In the genomic region with DNA sequence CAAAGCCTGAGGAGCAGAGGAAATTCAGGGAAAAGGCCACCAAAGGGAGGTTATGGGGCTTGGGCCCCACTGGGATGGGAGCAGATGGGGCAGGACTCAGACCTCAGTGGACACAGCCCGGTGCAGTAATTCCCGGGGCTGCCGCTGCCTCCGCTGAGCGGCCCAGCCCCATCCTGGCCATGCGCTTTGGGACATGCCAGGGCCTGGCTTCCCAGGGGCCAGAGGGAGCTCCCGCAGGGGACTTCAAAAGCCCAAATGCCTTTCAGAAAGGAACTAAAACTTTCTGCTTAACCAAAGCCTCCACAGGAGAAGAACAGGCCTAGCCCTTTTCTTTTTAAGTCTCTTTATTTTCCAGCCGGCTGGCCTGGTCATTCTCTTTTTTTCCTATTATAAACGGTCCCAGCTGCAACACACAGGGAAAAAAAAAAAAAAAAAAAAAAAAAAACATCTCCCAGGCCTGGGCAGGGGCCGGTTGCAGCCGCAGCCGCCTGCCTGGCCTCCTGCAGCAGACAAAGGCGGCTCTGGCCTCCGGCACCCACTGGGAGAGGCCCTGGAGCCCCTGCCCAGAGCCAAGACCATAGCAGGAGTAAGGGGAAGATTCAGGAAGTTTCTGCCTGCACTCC, we compare ENCODE assay signal across 27 cellular contexts. TPM values are rescaled to one million over a fixed set of nuclear protein-coding genes. Genes with fewer than 3 reads are reported as not detected.
A peak's percentile ranks its signal among the peaks of the same experiment; 100 is the strongest.
DNase-seq lines count a peak whose midpoint lies in the region; ATAC-seq and TF ChIP-seq lines count a peak whose summit lies in the region.
"Had no signal": no experiment of that assay in that cellular context is flagged by ENCODE, and none has a peak within 500 bp of the region (broad histone marks: within the 10 kb centered on the region; RNA-seq: fewer than 3 reads in every experiment).

No MANE protein-coding gene starts in this region.

- H2AK5ac ChIP-seq in neuronal stem cell (ENCODE audit: low read depth, low read length): peak overlapping the region; percentile 81

- H3K9me3 ChIP-seq in BLaER1 treated with 17β-estradiol and CSF1 and Interleukin-3, amounts not matched to agents 10 nM and 100 nM (replicated peaks in 1 of 11): no peaks in the 10 kb centered on the region
- H3K9me3 ChIP-seq in HUES6 (ENCODE audit: control insufficient read depth, insufficient read depth, low read depth, low read length) (no peaks in the 10 kb centered on the region), hepatocyte (ENCODE audit: low read depth) (no peaks in the 10 kb centered on the region), neuronal stem cell (replicated peaks in 1 of 2; ENCODE audit: control insufficient read depth in 2 of 2, insufficient read depth in 1 of 2, low read depth in 1 of 2, low read length in 2 of 2) (no peaks in the 10 kb centered on the region), sigmoid colon (no peaks in the 10 kb centered on the region)
- H3K9me3 ChIP-seq: heart right ventricle, testis had no signal

- peak overlapping the region; percentile 97 for H3K18ac ChIP-seq in neuronal stem cell (ENCODE audit: low read length)

- H3K4me2 ChIP-seq in BLaER1 treated with 17β-estradiol and CSF1 and Interleukin-3, amounts not matched to agents 10 nM and 100 nM: peak overlapping the region in 10 of 11 experiments; percentile 29 to 78 (median 60); a peak in 18 of 22 replicates
- H3K4me2 ChIP-seq in hepatocyte (no peak overlapping the region), neuronal stem cell (ENCODE audit: insufficient read depth, low read length, poor library complexity, severe bottlenecking) (peak overlapping the region; percentile 13)

- H3K4me1 ChIP-seq in BLaER1 treated with 17β-estradiol and CSF1 and Interleukin-3, amounts not matched to agents 10 nM and 100 nM: peaks cover 0 to 31% (median 21%) of the 10 kb centered on the region in 10 experiments; a peak in 16 of 20 replicates
- H3K4me1 ChIP-seq in HUES6 (ENCODE audit: control insufficient read depth, insufficient read depth, low read length) (peaks cover 20% of the 10 kb centered on the region), hepatocyte (ENCODE audit: insufficient read depth) (peaks cover 10% of the 10 kb centered on the region), neuronal stem cell (ENCODE audit: control insufficient read depth in 2 of 2, insufficient read depth in 1 of 2, low read depth in 1 of 2, low read length in 2 of 2) (peaks cover 25% of the 10 kb centered on the region in 2 donors), sigmoid colon (no peaks in the 10 kb centered on the region)

- TF ChIP-seq CTCF in hepatocyte (IDR thresholded peaks at IDR 0.05; ENCODE audit: poor library complexity): no peak
- no peak for TF ChIP-seq CTCF in sigmoid colon (IDR thresholded peaks at IDR 0.05)

- peak overlapping the region; percentile 32 for H3K14ac ChIP-seq in neuronal stem cell (ENCODE audit: low read length)

- no peak overlapping the region for H3K23ac ChIP-seq in neuronal stem cell (ENCODE audit: low read depth, low read length, poor library complexity)

- no peak overlapping the region for H2BK15ac ChIP-seq in neuronal stem cell (ENCODE audit: low read length)

- no peak overlapping the region for H3K27ac ChIP-seq in BLaER1 treated with 17β-estradiol and CSF1 and Interleukin-3, amounts not matched to agents 10 nM and 100 nM
- H3K27ac ChIP-seq in HUES6 (ENCODE audit: low read depth, low read length) (peak overlapping the region; percentile 67; the same call in 1 of the 2 replicates), hepatocyte (peak overlapping the region; percentile 65), neuronal stem cell (replicated peaks; ENCODE audit: low read length) (peak overlapping the region; percentile 95), sigmoid colon (peak overlapping the region in 1 of 4 donors; percentile 23)

- no peak for TF ChIP-seq EP300 in sigmoid colon (IDR thresholded peaks at IDR 0.05)

- H4K8ac ChIP-seq in neuronal stem cell (ENCODE audit: low read depth, low read length): no peak overlapping the region

- no peak overlapping the region for H3K4ac ChIP-seq in neuronal stem cell (ENCODE audit: low read length)

- no peaks in the 10 kb centered on the region for H4K20me1 ChIP-seq in BLaER1 treated with 17β-estradiol and CSF1 and Interleukin-3, amounts not matched to agents 10 nM and 100 nM
- no peaks in the 10 kb centered on the region for H4K20me1 ChIP-seq in hepatocyte (ENCODE audit: insufficient read depth, poor library complexity, severe bottlenecking)

- H3K4me3 ChIP-seq in BLaER1 treated with 17β-estradiol and CSF1 and Interleukin-3, amounts not matched to agents 10 nM and 100 nM: no peak overlapping the region
- H3K4me3 ChIP-seq in HUES6 (ENCODE audit: low read depth, low read length) (no peak overlapping the region), hepatocyte (no peak overlapping the region), neuronal stem cell (ENCODE audit: low read length in 2 of 2) (no peak overlapping the region), sigmoid colon (no peak overlapping the region)
- H3K4me3 ChIP-seq: heart right ventricle, lung, testis had no signal

- H3K79me2 ChIP-seq in hepatocyte: no peaks in the 10 kb centered on the region

- no peaks in the 10 kb centered on the region for H3K36me3 ChIP-seq in BLaER1 treated with 17β-estradiol and CSF1 and Interleukin-3, amounts not matched to agents 10 nM and 100 nM
- no peaks in the 10 kb centered on the region for H3K36me3 ChIP-seq in HUES6 (ENCODE audit: control insufficient read depth, insufficient read depth, low read length)
- no peaks in the 10 kb centered on the region for H3K36me3 ChIP-seq in hepatocyte (replicated peaks; ENCODE audit: insufficient read depth, low read depth)
- no peaks in the 10 kb centered on the region for H3K36me3 ChIP-seq in neuronal stem cell (replicated peaks in 1 of 2; ENCODE audit: control insufficient read depth in 2 of 2, insufficient read depth in 2 of 2, low read length in 2 of 2)
- H3K36me3 ChIP-seq in sigmoid colon: no peaks in the 10 kb centered on the region
- H3K36me3 ChIP-seq: heart right ventricle had no signal

- DNase-seq in hepatocyte (ENCODE audit: low spot score) (no peak), neuronal stem cell (ENCODE audit: low spot score) (peak; percentile 67), sigmoid colon (no peak), NCI-H187 (lab: John Stamatoyannopoulos, UW) (no peak), NCI-H1930 (lab: John Stamatoyannopoulos, UW) (no peak)
- DNase-seq: activated CD8-positive, alpha-beta memory T cell treated with anti-CD3 and anti-CD28 coated beads for 24 hours; activated naive CD4-positive, alpha-beta T cell treated with Interleukin-2 at 50 U/mL for 16 hours; activated T-cell treated with anti-CD3 and anti-CD28 coated beads, Interleukin-2, amount 50 U/mL, for 24 hours; CD4-positive, CD25-positive, alpha-beta regulatory T cell; central memory CD4-positive, alpha-beta T cell; DMS 273 treated with DMSO at 0.1 percent for 48 hours; foreskin fibroblast; heart right ventricle; Karpas-422; NCI-H1048; NCI-H2081; NCI-H345; OCI-M1; SHP77 treated with DMSO at 0.1 percent for 48 hours; T-helper 1 cell; testis had no signal

- no peak for ATAC-seq in GM19467 (IDR thresholded peaks at IDR 0.05; ENCODE audit: unreplicated experiment)
- ATAC-seq: HCT116; stimulated activated memory B cell treated with anti-CD40 and anti-IgM and Interleukin-4, amounts not matched to agents 10 μg/mL and 1 μg/mL and 100 μg/mL, for 72 hours had no signal

- peak overlapping the region; percentile 92 for H2BK12ac ChIP-seq in neuronal stem cell (ENCODE audit: low read length)

- no peak for TF ChIP-seq POLR2A in sigmoid colon (IDR thresholded peaks at IDR 0.05)

- H2AFZ ChIP-seq in hepatocyte (peak overlapping the region; percentile 45), neuronal stem cell (ENCODE audit: low read length) (peak overlapping the region; percentile 83)

- no peak overlapping the region for H4K91ac ChIP-seq in neuronal stem cell (ENCODE audit: low read depth, low read length, poor library complexity)

- H3K27me3 ChIP-seq in BLaER1 treated with 17β-estradiol and CSF1 and Interleukin-3, amounts not matched to agents 10 nM and 100 nM: peaks cover 0 to 6% (median 0%) of the 10 kb centered on the region in 11 experiments; a peak in 2 of 22 replicates
- peaks cover 3% of the 10 kb centered on the region for H3K27me3 ChIP-seq in HUES6 (ENCODE audit: control insufficient read depth, insufficient read depth, low read length)
- H3K27me3 ChIP-seq in hepatocyte: no peaks in the 10 kb centered on the region
- no peaks in the 10 kb centered on the region for H3K27me3 ChIP-seq in neuronal stem cell (ENCODE audit: control insufficient read depth in 3 of 3, insufficient read depth in 3 of 3, low read depth in 1 of 3, low read length in 3 of 3)
- no peaks in the 10 kb centered on the region for H3K27me3 ChIP-seq in sigmoid colon
- H3K27me3 ChIP-seq: testis had no signal

- intact Hi-C loops in sigmoid colon (cut with DNase I): no loop called here

- WGBS in hepatocyte (ENCODE audit: low lambda C conversion rate, missing lambda C conversion rate): 55% methylated on average over 14 of the region's 14 CpGs
- WGBS in neuronal stem cell (ENCODE audit: extremely low coverage in 2 of 2, insufficient read length in 2 of 2, insufficient replicate concordance in 1 of 2), 2 donors: no CpG with 5 or more reads among the region's 14 CpGs
- 75 to 90% methylated on average over 14 of the region's 14 CpGs for WGBS in sigmoid colon, 2 donors

- no peak overlapping the region for H2BK5ac ChIP-seq in neuronal stem cell (ENCODE audit: low read length)

- H2BK120ac ChIP-seq in neuronal stem cell (ENCODE audit: low read depth, low read length): peak overlapping the region; percentile 63

- H3K9me2 ChIP-seq in hepatocyte (replicated peaks; ENCODE audit: insufficient read depth): no peaks in the 10 kb centered on the region

- H3K79me1 ChIP-seq in neuronal stem cell (ENCODE audit: low read depth, low read length): no peaks in the 10 kb centered on the region

- peak overlapping the region in 5 of 11 experiments; percentile 0 to 29 (median 25); a peak in 5 of 22 replicates for H3K9ac ChIP-seq in BLaER1 treated with 17β-estradiol and CSF1 and Interleukin-3, amounts not matched to agents 10 nM and 100 nM
- H3K9ac ChIP-seq in HUES6 (ENCODE audit: low read length): no peak overlapping the region
- no peak overlapping the region for H3K9ac ChIP-seq in neuronal stem cell (ENCODE audit: low read depth, low read length, poor library complexity)

RNA-seq across cellular contexts. Expression of a gene that starts 10.7 kb away (rescaled TPM):
- total RNA-seq in hepatocyte (7.6 and 11.8 TPM in 2 replicates), sigmoid colon (10 to 100 TPM in 1 of 4 donors, 1 to 10 TPM in 3; 3.6 to 19.7 (median 5.0) TPM)
- polyA plus RNA-seq in hepatocyte (9.6 and 11.3 TPM in 2 replicates), sigmoid colon (1 to 10 TPM in 2 of 3 donors, under 1 TPM in 1; 0.69 to 3.3 (median 1.2) TPM)
- polyA plus RNA-seq in neuronal stem cell (2013, experiment 1 of 2): 27.7 TPM
- polyA plus RNA-seq in neuronal stem cell (2013, experiment 2 of 2): 27.1 TPM
- polyA plus RNA-seq: CD4-positive, CD25-positive, alpha-beta regulatory T cell had no signal

Comparison
In these comparisons a context has a peak if more than half of its experiments do, and no peak if none do; other contexts are left out.
1. H3K27ac ChIP-seq: peak in HUES6 (single experiment), hepatocyte (single experiment) and neuronal stem cell (single experiment); none in BLaER1 treated with 17β-estradiol and CSF1 and Interleukin-3, amounts not matched to agents 10 nM and 100 nM (0 of 11).